Comparison of ENCODE assay signal across 21 cellular contexts in the genomic region with DNA sequence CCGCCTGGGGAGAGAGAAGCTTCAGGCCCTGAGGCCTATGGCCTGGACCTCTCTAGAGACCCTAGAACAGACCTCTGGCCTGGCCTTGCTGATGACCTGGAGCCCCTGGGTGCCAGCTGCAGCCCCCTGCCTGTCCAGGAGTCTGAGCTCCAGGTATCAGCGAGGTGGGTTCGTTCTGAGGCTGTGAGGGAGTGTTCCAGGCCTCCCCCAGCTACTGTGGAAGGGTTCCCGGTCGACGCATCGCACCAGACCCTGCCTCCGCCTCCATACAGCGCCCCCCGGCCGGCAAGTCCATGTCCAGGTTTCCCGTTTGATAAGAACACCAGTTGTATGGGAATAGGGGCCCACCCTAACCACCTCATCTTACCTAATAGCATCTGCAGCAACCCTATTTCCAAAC.
DNase-seq lines count a peak whose midpoint lies in the region; ATAC-seq and TF ChIP-seq lines count a peak whose summit lies in the region.
"Had no signal": no experiment of that assay in that cellular context is flagged by ENCODE, and none has a peak within 500 bp of the region (broad histone marks: within the 10 kb centered on the region; RNA-seq: fewer than 3 reads in every experiment).

No MANE protein-coding gene starts in this region.

- 94% methylated on average over 12 of the region's 12 CpGs for WGBS in right cardiac atrium
- 89% methylated on average over 12 of the region's 12 CpGs for WGBS in hepatocyte (ENCODE audit: low lambda C conversion rate, missing lambda C conversion rate)

- no peaks in the 10 kb centered on the region for H4K20me1 ChIP-seq in hepatocyte (ENCODE audit: insufficient read depth, poor library complexity, severe bottlenecking)
- no peaks in the 10 kb centered on the region for H4K20me1 ChIP-seq in osteoblast (ENCODE audit: insufficient read depth, low read length)

- H3K36me3 ChIP-seq in right atrium auricular region (no peaks in the 10 kb centered on the region), hepatocyte (replicated peaks; ENCODE audit: insufficient read depth, low read depth) (no peaks in the 10 kb centered on the region), osteoblast (ENCODE audit: insufficient read depth, low read length) (no peaks in the 10 kb centered on the region), upper lobe of right lung (no peaks in the 10 kb centered on the region)
- H3K36me3 ChIP-seq: SJSA1 had no signal

- DNase-seq in right cardiac atrium = peak; percentile 6 to 34 (median 7)
- no peak for DNase-seq in right atrium auricular region (ENCODE audit: low spot score)
- DNase-seq in hepatocyte (ENCODE audit: low spot score) = no peak
- DNase-seq in osteoblast (ENCODE audit: insufficient read length, low spot score, missing footprints) = peak; percentile 45
- DNase-seq in upper lobe of right lung = peak; percentile 32
- DNase-seq in GF-D8 (lab: John Stamatoyannopoulos, UW) = no peak
- no peak for DNase-seq in DMS 273 treated with DMSO at 0.1 percent for 48 hours (lab: John Stamatoyannopoulos, UW)
- DNase-seq: DND-41, GM23248, HCEC 1CT, Karpas-422, NCI-H1417 treated with DMSO at 0.1 percent for 48 hours, NCI-H1930, NCI-H2171, NCI-H526, PC-3 had no signal

- H3K4me1 ChIP-seq in right cardiac atrium (ENCODE audit: control insufficient read depth, insufficient read depth, low read length) (no peaks in the 10 kb centered on the region), right atrium auricular region (peaks cover 0 to 5% of the 10 kb centered on the region in 2 donors), hepatocyte (ENCODE audit: insufficient read depth) (peaks cover 14% of the 10 kb centered on the region), osteoblast (ENCODE audit: insufficient read depth, low read length) (no peaks in the 10 kb centered on the region), upper lobe of right lung (no peaks in the 10 kb centered on the region)
- H3K4me1 ChIP-seq: SJSA1 had no signal

- H3K27me3 ChIP-seq in right cardiac atrium (ENCODE audit: control insufficient read depth, insufficient read depth) (no peaks in the 10 kb centered on the region), right atrium auricular region (no peaks in the 10 kb centered on the region), hepatocyte (no peaks in the 10 kb centered on the region), osteoblast (ENCODE audit: insufficient read depth, low read length) (peaks cover 26% of the 10 kb centered on the region), upper lobe of right lung (no peaks in the 10 kb centered on the region)

- TF ChIP-seq CTCF in right atrium auricular region (IDR thresholded peaks at IDR 0.05) (no peak), hepatocyte (IDR thresholded peaks at IDR 0.05; ENCODE audit: poor library complexity) (no peak), osteoblast (IDR thresholded peaks at IDR 0.05; ENCODE audit: extremely low read depth, low read depth, low read length) (no peak), upper lobe of right lung (IDR thresholded peaks at IDR 0.05) (no peak)

- H3K9me2 ChIP-seq in hepatocyte (replicated peaks; ENCODE audit: insufficient read depth) = no peaks in the 10 kb centered on the region

- H3K4me3 ChIP-seq in right cardiac atrium (ENCODE audit: low read length) (no peak overlapping the region), right atrium auricular region (no peak overlapping the region), hepatocyte (no peak overlapping the region), osteoblast (ENCODE audit: insufficient read depth, low read length) (no peak overlapping the region), upper lobe of right lung (no peak overlapping the region)
- H3K4me3 ChIP-seq: GM23248, SJSA1 had no signal

- H3K27ac ChIP-seq in right cardiac atrium (ENCODE audit: low read length) (no peak overlapping the region), right atrium auricular region (no peak overlapping the region), hepatocyte (peak overlapping the region; percentile 57), osteoblast (ENCODE audit: low read depth, low read length) (no peak overlapping the region), upper lobe of right lung (no peak overlapping the region)
- H3K27ac ChIP-seq: C4-2B, GM23248, HL-60, RWPE1, SJSA1 had no signal

- H2AFZ ChIP-seq in hepatocyte = no peak overlapping the region
- no peak overlapping the region for H2AFZ ChIP-seq in osteoblast (ENCODE audit: low read length)
- H2AFZ ChIP-seq: GM23248 had no signal

- ATAC-seq in right cardiac atrium (no peak), upper lobe of right lung (no peak), GM19455 (IDR thresholded peaks at IDR 0.05; ENCODE audit: unreplicated experiment) (no peak)
- ATAC-seq: PC-3 had no signal

- H3K79me2 ChIP-seq in hepatocyte (no peaks in the 10 kb centered on the region), osteoblast (ENCODE audit: insufficient read depth, low read length) (no peaks in the 10 kb centered on the region)

- H3K4me2 ChIP-seq in hepatocyte = no peak overlapping the region
- H3K4me2 ChIP-seq in osteoblast (ENCODE audit: insufficient read depth, low read length) = no peak overlapping the region

- intact Hi-C loops in right cardiac atrium (cut with DNase I) (no loop called here), upper lobe of right lung (cut with DNase I) (no loop called here)

- no peaks in the 10 kb centered on the region for H3K9me3 ChIP-seq in right cardiac atrium (ENCODE audit: control insufficient read depth, low read length)
- H3K9me3 ChIP-seq in right atrium auricular region = no peaks in the 10 kb centered on the region
- no peaks in the 10 kb centered on the region for H3K9me3 ChIP-seq in hepatocyte (ENCODE audit: low read depth)
- no peaks in the 10 kb centered on the region for H3K9me3 ChIP-seq in osteoblast (ENCODE audit: low read depth, low read length)
- H3K9me3 ChIP-seq in upper lobe of right lung = no peaks in the 10 kb centered on the region
- H3K9me3 ChIP-seq: SJSA1 had no signal

Comparison
In these comparisons a context has a peak if more than half of its experiments do, and no peak if none do; other contexts are left out.
1. DNase-seq: peak in right cardiac atrium (3 of 3), osteoblast (single experiment) and upper lobe of right lung (single experiment); none in right atrium auricular region (single experiment), hepatocyte (single experiment), GF-D8 (single experiment) and DMS 273 treated with DMSO at 0.1 percent for 48 hours (single experiment).